ENCODE assay signal across 11 cellular contexts in the genomic region with DNA sequence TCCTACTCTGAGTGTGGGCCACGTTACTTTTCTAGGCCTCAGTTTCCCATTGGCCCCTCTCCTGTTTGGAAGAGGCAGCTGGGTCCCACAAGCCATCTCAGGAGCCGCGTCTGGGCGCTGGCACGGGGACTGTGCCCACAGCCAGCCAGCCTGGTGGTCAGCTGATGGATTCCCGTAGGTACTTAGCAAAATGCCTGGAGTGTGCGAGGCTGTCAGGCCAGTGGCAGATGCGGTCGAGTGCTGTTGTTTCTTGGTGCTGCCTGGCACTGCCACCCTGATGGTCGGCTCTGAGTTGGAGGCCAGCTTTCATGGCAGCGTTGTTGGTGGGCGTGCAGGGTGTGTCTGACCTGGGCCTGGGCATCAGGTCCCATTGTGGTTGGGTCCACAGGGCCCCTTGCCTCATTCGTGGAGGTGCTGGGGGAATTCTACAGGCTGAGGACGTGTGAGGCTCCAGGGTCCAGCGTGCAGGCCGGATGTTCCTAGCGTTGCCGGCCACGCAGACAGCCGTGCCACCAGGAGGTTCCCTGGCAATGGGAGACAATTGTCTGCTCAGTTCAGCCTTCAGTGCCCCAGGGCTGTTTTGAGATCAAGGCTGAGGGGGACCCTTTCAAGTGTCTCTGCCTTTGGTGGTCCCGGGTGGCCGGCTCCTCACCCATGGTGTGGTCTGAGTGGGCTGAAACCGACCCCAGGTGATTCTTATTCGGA. TPM values are rescaled to one million over a fixed set of nuclear protein-coding genes. Genes with fewer than 3 reads are reported as not detected.
DNase-seq lines count a peak whose midpoint lies in the region; ATAC-seq, FAIRE-seq and TF ChIP-seq lines count a peak whose summit lies in the region.
"Had no signal": no experiment of that assay in that cellular context is flagged by ENCODE, and none has a peak within 500 bp of the region (broad histone marks: within the 10 kb centered on the region; RNA-seq: fewer than 3 reads in every experiment).

No MANE protein-coding gene starts in this region.

- H4K20me1 ChIP-seq in astrocyte (ENCODE audit: insufficient read depth, low read length) = peaks cover 99% of the 10 kb centered on the region

- H3K4me1 ChIP-seq in astrocyte (ENCODE audit: insufficient read depth, low read length) (peaks cover 38% of the 10 kb centered on the region), kidney (ENCODE audit: control insufficient read depth in 1 of 2, insufficient read depth in 1 of 2, low read depth in 1 of 2, low read length in 2 of 2) (peaks cover 52 to 53% of the 10 kb centered on the region in 2 donors), small intestine (ENCODE audit: control insufficient read depth in 2 of 2, insufficient read depth in 1 of 2, low read depth in 1 of 2, low read length in 1 of 2) (peaks cover 14 to 36% of the 10 kb centered on the region in 2 donors)

- H3K27ac ChIP-seq in astrocyte (ENCODE audit: low read depth, low read length) = no peak overlapping the region
- peak overlapping the region; percentile 37 to 62 for H3K27ac ChIP-seq in kidney (ENCODE audit: low read depth in 2 of 2, low read length in 2 of 2)
- H3K27ac ChIP-seq in small intestine (ENCODE audit: low read depth in 1 of 2, low read length in 1 of 2) = peak overlapping the region; percentile 78 to 87
- H3K27ac ChIP-seq: SK-N-MC had no signal

- H3K27me3 ChIP-seq in astrocyte (ENCODE audit: insufficient read depth, low read length) (no peaks in the 10 kb centered on the region), small intestine (ENCODE audit: control insufficient read depth in 2 of 2, insufficient read depth in 2 of 2, low read length in 2 of 2) (no peaks in the 10 kb centered on the region)

- H3K4me1 Mint-ChIP-seq in astrocyte (ENCODE audit: low read depth, unreplicated experiment) = peaks cover 20% of the 10 kb centered on the region

- intact Hi-C loops in kidney (cut with DNase I) = no loop called here

- H3K36me3 Mint-ChIP-seq in astrocyte (ENCODE audit: low read depth, unreplicated experiment) = peaks cover 8% of the 10 kb centered on the region

- peak overlapping the region; percentile 58 for H3K27ac Mint-ChIP-seq in astrocyte (ENCODE audit: unreplicated experiment)

- H3K9ac ChIP-seq in astrocyte (ENCODE audit: low read length) = peak overlapping the region; percentile 14
- peak overlapping the region in 1 of 2 donors; percentile 35 for H3K9ac ChIP-seq in kidney (ENCODE audit: low read length in 2 of 2)

- no peak for DNase-seq in HTR-8/SVneo (ENCODE audit: insufficient read length, low spot score)
- no peak for DNase-seq in astrocyte (ENCODE audit: low read depth)
- no peak for DNase-seq in kidney
- DNase-seq in small intestine = no peak
- no peak for DNase-seq in SW 1271 (lab: John Stamatoyannopoulos, UW)
- DNase-seq: DMS53, NCI-H345 had no signal

- H3K79me2 ChIP-seq in astrocyte (ENCODE audit: insufficient read depth, low read length) = peaks cover 99% of the 10 kb centered on the region

- H3K9me3 Mint-ChIP-seq in astrocyte (ENCODE audit: unreplicated experiment) = no peaks in the 10 kb centered on the region

- 55 to 74% (median 67%) methylated on average over 24 of the region's 24 CpGs for WGBS in small intestine, 3 donors

- peak overlapping the region; percentile 57 for H3K4me2 ChIP-seq in astrocyte (ENCODE audit: low read length)

- H3K36me3 ChIP-seq in astrocyte (ENCODE audit: insufficient read depth, low read length) = no peaks in the 10 kb centered on the region
- H3K36me3 ChIP-seq in kidney (ENCODE audit: control insufficient read depth in 1 of 2, insufficient read depth in 2 of 2, low read length in 2 of 2) = no peaks in the 10 kb centered on the region
- no peaks in the 10 kb centered on the region for H3K36me3 ChIP-seq in small intestine (ENCODE audit: control insufficient read depth in 2 of 2, insufficient read depth in 2 of 2, low read length in 2 of 2)

- ATAC-seq in GM18867 (IDR thresholded peaks at IDR 0.05; ENCODE audit: unreplicated experiment) = no peak
- no peak for ATAC-seq in HG03280 (IDR thresholded peaks at IDR 0.05; ENCODE audit: unreplicated experiment)
- ATAC-seq in GM18861 (IDR thresholded peaks at IDR 0.05; ENCODE audit: unreplicated experiment) = no peak

- no peak for TF ChIP-seq CTCF in astrocyte (IDR thresholded peaks at IDR 0.05; ENCODE audit: insufficient read depth, low read depth, low read length)
- no peak for TF ChIP-seq CTCF in kidney (IDR thresholded peaks at IDR 0.05; ENCODE audit: borderline replicate concordance, extremely low read depth, insufficient read depth)

- H2AFZ ChIP-seq in astrocyte (ENCODE audit: low read depth, low read length) = no peak overlapping the region

- H3K4me3 ChIP-seq in astrocyte (ENCODE audit: insufficient read depth, low read depth, low read length) (no peak overlapping the region), kidney (ENCODE audit: low read length in 2 of 2) (peak overlapping the region in 1 of 2 donors; percentile 2), small intestine (ENCODE audit: low read depth in 1 of 2, low read length in 2 of 2) (no peak overlapping the region)
- H3K4me3 ChIP-seq: SK-N-MC had no signal

- H3K27me3 Mint-ChIP-seq in astrocyte (ENCODE audit: low read depth, unreplicated experiment) = no peaks in the 10 kb centered on the region

- H3K4me3 Mint-ChIP-seq in astrocyte (ENCODE audit: unreplicated experiment) = peak overlapping the region; percentile 1

- FAIRE-seq in HTR-8/SVneo (lab: Jason Lieb, UNC) (peak; percentile 13), astrocyte (lab: Jason Lieb, UNC) (no peak), kidney (lab: Jason Lieb, UNC) (no peak), small intestine (lab: Jason Lieb, UNC) (no peak)

- no peaks in the 10 kb centered on the region for H3K9me3 ChIP-seq in astrocyte (ENCODE audit: insufficient read depth, low read depth, low read length)
- no peaks in the 10 kb centered on the region for H3K9me3 ChIP-seq in kidney (ENCODE audit: control insufficient read depth in 1 of 2, low read length in 2 of 2)
- no peaks in the 10 kb centered on the region for H3K9me3 ChIP-seq in small intestine (ENCODE audit: control insufficient read depth, low read depth)

RNA-seq across cellular contexts. Expression of gene SKI, which starts 20.9 kb away (rescaled TPM):
- total RNA-seq in astrocyte (63.4 and 66.2 TPM in 2 replicates), kidney (78.6 TPM)
- polyA plus RNA-seq in kidney (ENCODE audit: insufficient read depth, low read depth, low replicate concordance) (9.2 TPM), small intestine (10 to 100 TPM in 1 of 3 donors, 1 to 10 TPM in 2; 4.2 to 17.8 (median 5.4) TPM)

RNA-seq across cellular contexts. Expression of gene FAAP20, which starts 54.4 kb away (rescaled TPM):
- 114 and 124 TPM in 2 replicates for total RNA-seq in astrocyte
- total RNA-seq in kidney = 69.0 TPM
- polyA plus RNA-seq in kidney (ENCODE audit: insufficient read depth, low read depth, low replicate concordance) = 109 TPM
- 10 to 100 TPM; 20.6 to 51.4 (median 39.4) TPM for polyA plus RNA-seq in small intestine
